35 cellular contexts compared by ENCODE assay signal in genomic region chr10:23395017-23395416, GRCh38. TPM values are rescaled to one million over a fixed set of nuclear protein-coding genes. Genes with fewer than 3 reads are reported as not detected.
"Had no signal": no experiment of that assay in that cellular context is flagged by ENCODE, and none has a peak within 500 bp of the region (broad histone marks: within the 10 kb centered on the region; RNA-seq: fewer than 3 reads in every experiment).

No MANE protein-coding gene starts in this region.

- H3K9me3 ChIP-seq: MG63 had no signal

- H3K27ac ChIP-seq: KMS-11 had no signal

- H3K36me3 ChIP-seq: MG63 had no signal

- DNase-seq: Karpas-422, Kasumi-1, KG1, MG63, MM.1S, NCI-H1048, NCI-H1092, NCI-H1092 treated with DMSO at 0.1 percent for 48 hours, NCI-H1105, NCI-H1105 treated with DMSO at 0.1 percent for 48 hours, NCI-H1417, NCI-H1417 treated with DMSO at 0.1 percent for 48 hours, NCI-H1436, NCI-H1436 treated with DMSO at 0.1 percent for 48 hours, NCI-H146, NCI-H1694, NCI-H1694 treated with DMSO at 0.1 percent for 48 hours, NCI-H187, NCI-H187 treated with DMSO at 0.1 percent for 48 hours, NCI-H1930, NCI-H2029, NCI-H2029 treated with DMSO at 0.1 percent for 48 hours, NCI-H2081, NCI-H2081 treated with DMSO at 0.1 percent for 48 hours, NCI-H2107, NCI-H2171, NCI-H2171 treated with DMSO at 0.1 percent for 48 hours, NCI-H2227 treated with DMSO at 0.1 percent for 48 hours, NCI-H345, NCI-H446, NCI-H446 treated with DMSO at 0.1 percent for 48 hours, NCI-H510A, NCI-H510A treated with DMSO at 0.1 percent for 48 hours had no signal

- H3K4me3 ChIP-seq: MG63 had no signal

RNA-seq across cellular contexts. Expression of gene C10orf67, which starts 50.4 kb away (rescaled TPM):
- total RNA-seq: NCI-H460 had no signal
